Comparison of ENCODE assay signal across 24 cellular contexts in the genomic region with DNA sequence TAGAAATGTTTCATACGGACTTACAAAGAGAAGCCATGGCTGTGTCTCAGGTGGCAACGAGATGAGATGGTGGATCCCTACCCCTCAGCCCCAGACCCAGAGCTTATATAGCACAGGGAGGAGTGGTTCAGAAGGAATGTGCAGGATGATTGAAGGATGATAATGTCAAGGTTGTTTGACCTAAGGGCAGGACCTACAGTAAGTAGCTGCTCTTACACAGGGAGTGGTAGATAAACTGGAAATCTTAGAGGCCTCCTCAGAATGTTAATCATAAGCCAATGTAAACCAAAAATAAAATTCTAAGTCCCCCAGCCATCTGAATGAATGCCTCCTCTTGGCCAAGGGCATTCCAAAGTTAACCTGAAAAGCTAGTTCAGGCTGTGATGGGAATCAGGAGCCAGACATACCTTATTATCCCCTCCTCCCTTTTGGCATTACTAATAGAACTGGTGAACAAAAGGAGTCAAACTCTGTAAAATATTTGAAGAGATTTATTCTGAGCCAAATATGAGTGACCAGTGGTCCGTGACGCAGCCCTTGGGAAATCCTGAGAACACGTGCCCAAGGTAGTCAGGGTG.
"Had no signal": no experiment of that assay in that cellular context is flagged by ENCODE, and none has a peak within 500 bp of the region (broad histone marks: within the 10 kb centered on the region; RNA-seq: fewer than 3 reads in every experiment).

No MANE protein-coding gene starts in this region.

- H3K36me3 ChIP-seq: esophagus muscularis mucosa, neutrophil, ovary, thyroid gland had no signal

- H3K27ac ChIP-seq: esophagus muscularis mucosa, neutrophil, ovary, psoas muscle, VCaP had no signal

- H3K4me1 ChIP-seq: esophagus muscularis mucosa, psoas muscle had no signal

- DNase-seq: activated CD4-positive, alpha-beta T cell treated with anti-CD3 and anti-CD28 coated beads, Interleukin-2, amount 10 ng/mL, durations not matched to agents 24 days and 14 days; activated CD8-positive, alpha-beta memory T cell treated with anti-CD3 and anti-CD28 coated beads, Interleukin-2, amount 10 ng/mL, durations not matched to agents 7 days and 5 days; activated CD8-positive, alpha-beta T cell treated with anti-CD3 and anti-CD28 coated beads for 36 hours; activated gamma-delta T cell; activated naive CD4-positive, alpha-beta T cell treated with anti-CD3 and anti-CD28 coated beads, Interleukin-2, amount 50 U/mL, for 16 hours; activated naive CD8-positive, alpha-beta T cell treated with anti-CD3 and anti-CD28 coated beads, Interleukin-2, amount 50 U/mL, for 24 hours; activated T-cell treated with anti-CD3 and anti-CD28 coated beads for 4 hours; effector CD4-positive, alpha-beta T cell; hypothalamus; mammary epithelial cell; midbrain; ovary; psoas muscle; stimulated activated CD4-positive, alpha-beta T cell treated with anti-CD3 and anti-CD28 coated beads, Interleukin-4, amount 100 ng/mL, for 24 hours; stimulated activated naive CD8-positive, alpha-beta T cell treated with anti-CD3 and anti-CD28 coated beads, Interleukin-15, Interleukin-2, amounts not matched to agents 100 U/mL and 50 U/mL, for 24 hours had no signal

- ATAC-seq: activated CD4-positive, CD25-positive, alpha-beta regulatory T cell treated with anti-CD3 and anti-CD28 coated beads, Interleukin-2, amount 50 U/mL, for 24 hours; activated CD8-positive, alpha-beta memory T cell treated with anti-CD3 and anti-CD28 coated beads, Interleukin-2, amount 10 ng/mL, durations not matched to agents 7 days and 5 days; activated CD8-positive, alpha-beta T cell treated with anti-CD3 and anti-CD28 coated beads for 36 hours; activated naive CD8-positive, alpha-beta T cell treated with anti-CD3 and anti-CD28 coated beads, Interleukin-2, amount 50 U/mL, for 24 hours; natural killer cell treated with Interleukin-12 subunit alpha and Interleukin-12 subunit beta and Interleukin-15 and Interleukin-18, amount 100 ng/mL, for 72 hours; psoas muscle; right cardiac atrium; stimulated activated naive CD8-positive, alpha-beta T cell treated with anti-CD3 and anti-CD28 coated beads, Interleukin-15, Interleukin-2, amounts not matched to agents 100 U/mL and 50 U/mL, for 24 hours had no signal

- FAIRE-seq: frontal cortex, urothelium cell line had no signal

- H3K9me3 ChIP-seq: ovary, thyroid gland had no signal

- H3K4me3 ChIP-seq: esophagus muscularis mucosa, ovary, psoas muscle, thyroid gland had no signal

- H3K27me3 ChIP-seq: esophagus muscularis mucosa, neutrophil, ovary, thyroid gland had no signal
